Comparison of ENCODE assay signal across 12 cellular contexts in genomic region chr20:63937596-63937995, GRCh38.
"Had no signal": no experiment of that assay in that cellular context is flagged by ENCODE, and none has a peak within 500 bp of the region (broad histone marks: within the 10 kb centered on the region; RNA-seq: fewer than 3 reads in every experiment).

No MANE protein-coding gene starts in this region.

- H3K9me3 Mint-ChIP-seq: activated naive CD8-positive, alpha-beta T cell treated with anti-CD3 and anti-CD28 coated beads for 36 hours; activated T-cell treated with anti-CD3 and anti-CD28 coated beads, Interleukin-2, amount 50 U/mL, for 24 hours had no signal

- H3K9me3 ChIP-seq: gastroesophageal sphincter, pancreas, tibial artery had no signal

- H3K4me3 ChIP-seq: cardiac muscle cell, gastroesophageal sphincter, pancreas, tibial artery had no signal

- H3K27ac Mint-ChIP-seq: activated CD8-positive, alpha-beta memory T cell treated with anti-CD3 and anti-CD28 coated beads, Interleukin-2, amount 10 ng/mL, durations not matched to agents 7 days and 5 days; activated naive CD8-positive, alpha-beta T cell treated with anti-CD3 and anti-CD28 coated beads for 36 hours; activated T-cell treated with anti-CD3 and anti-CD28 coated beads, Interleukin-2, amount 50 U/mL, for 24 hours had no signal

- H3K4me3 Mint-ChIP-seq: activated CD8-positive, alpha-beta memory T cell treated with anti-CD3 and anti-CD28 coated beads, Interleukin-2, amount 10 ng/mL, durations not matched to agents 7 days and 5 days; activated naive CD8-positive, alpha-beta T cell treated with anti-CD3 and anti-CD28 coated beads for 36 hours; activated T-cell treated with anti-CD3 and anti-CD28 coated beads, Interleukin-2, amount 50 U/mL, for 24 hours had no signal

- H3K27ac ChIP-seq: cardiac muscle cell, pancreas, tibial artery had no signal

- H3K27me3 Mint-ChIP-seq: activated CD8-positive, alpha-beta memory T cell treated with anti-CD3 and anti-CD28 coated beads, Interleukin-2, amount 10 ng/mL, durations not matched to agents 7 days and 5 days; activated naive CD8-positive, alpha-beta T cell treated with anti-CD3 and anti-CD28 coated beads for 36 hours; activated T-cell treated with anti-CD3 and anti-CD28 coated beads, Interleukin-2, amount 50 U/mL, for 24 hours had no signal

- DNase-seq: activated CD4-positive, alpha-beta T cell treated with anti-CD3 and anti-CD28 coated beads, Interleukin-2, amount 50 U/mL, for 4 hours; activated CD4-positive, CD25-positive, alpha-beta regulatory T cell treated with anti-CD3 and anti-CD28 coated beads, Interleukin-2, amount 50 U/mL, for 72 hours; activated CD8-positive, alpha-beta memory T cell treated with anti-CD3 and anti-CD28 coated beads, Interleukin-2, amount 10 ng/mL, durations not matched to agents 7 days and 5 days; activated effector memory CD4-positive, alpha-beta T cell treated with anti-CD3 and anti-CD28 coated beads, Interleukin-2, amount 50 U/mL, for 16 hours; activated naive CD8-positive, alpha-beta T cell treated with anti-CD3 and anti-CD28 coated beads for 36 hours; activated T-cell treated with anti-CD3 and anti-CD28 coated beads, Interleukin-2, amount 50 U/mL, for 24 hours; anterior cingulate cortex; mesendoderm; tibial artery had no signal

- H3K27me3 ChIP-seq: cardiac muscle cell, gastroesophageal sphincter, pancreas, tibial artery had no signal

- H3K4me1 ChIP-seq: pancreas, tibial artery had no signal

- ATAC-seq: activated CD8-positive, alpha-beta memory T cell treated with anti-CD3 and anti-CD28 coated beads, Interleukin-2, amount 10 ng/mL, durations not matched to agents 7 days and 5 days; gastroesophageal sphincter; pancreas had no signal
